Comparison of ENCODE assay signal across 19 cellular contexts in genomic region chr12:44465139-44465538, GRCh38.
DNase-seq lines count a peak whose midpoint lies in the region; ATAC-seq and TF ChIP-seq lines count a peak whose summit lies in the region.
"Had no signal": no experiment of that assay in that cellular context is flagged by ENCODE, and none has a peak within 500 bp of the region (broad histone marks: within the 10 kb centered on the region; RNA-seq: fewer than 3 reads in every experiment).

No MANE protein-coding gene starts in this region.

- no peaks in the 10 kb centered on the region for H4K20me1 ChIP-seq in neural cell (ENCODE audit: insufficient read depth)

- no peak overlapping the region for H3K9ac ChIP-seq in neural cell (ENCODE audit: low read length)

- no peak overlapping the region for H3K4me2 ChIP-seq in neural cell (ENCODE audit: low read length)

- H2AFZ ChIP-seq in neural cell (ENCODE audit: low read depth, low read length): no peak overlapping the region

- H3K79me2 ChIP-seq in neural cell (replicated peaks; ENCODE audit: insufficient read depth, low read length): no peaks in the 10 kb centered on the region

- no peaks in the 10 kb centered on the region for H3K27me3 ChIP-seq in neural cell (ENCODE audit: insufficient read depth, low read depth, low read length)
- H3K27me3 ChIP-seq: MG63, neutrophil, upper lobe of left lung had no signal

- H3F3A ChIP-seq in neural cell (ENCODE audit: insufficient read depth, low read length, poor library complexity, severe bottlenecking): no peaks in the 10 kb centered on the region

- no peak for TF ChIP-seq RAD21 in neural cell (conservative IDR thresholded peaks at IDR 0.05)

- no peak overlapping the region for H3K27ac ChIP-seq in neural cell (ENCODE audit: low read length)
- H3K27ac ChIP-seq: neutrophil, upper lobe of left lung had no signal

- no peak overlapping the region for H3K4me3 ChIP-seq in neural cell (ENCODE audit: low read length)
- H3K4me3 ChIP-seq: MG63, upper lobe of left lung had no signal

- peaks cover 3% of the 10 kb centered on the region for H3K9me3 ChIP-seq in neural cell (ENCODE audit: low read length)
- H3K9me3 ChIP-seq: MG63, neutrophil, upper lobe of left lung had no signal

- H3K36me3 ChIP-seq in neural cell (ENCODE audit: insufficient read depth, low read length): no peaks in the 10 kb centered on the region
- H3K36me3 ChIP-seq: MG63, neutrophil, upper lobe of left lung had no signal

- no peak for TF ChIP-seq EP300 in neural cell (conservative IDR thresholded peaks at IDR 0.05; ENCODE audit: poor library complexity, severe bottlenecking)

- DNase-seq in DMS 273 (lab: John Stamatoyannopoulos, UW; ENCODE audit: unreplicated experiment) (peak; percentile 25), DMS 273 treated with DMSO at 0.1 percent for 48 hours (lab: John Stamatoyannopoulos, UW) (no peak), HT-29 (ENCODE audit: low spot score) (peak; percentile 23), SK-N-DZ (ENCODE audit: low spot score) (peak; percentile 16)
- DNase-seq: 8988T; activated CD4-positive, alpha-beta T cell treated with anti-CD3 and anti-CD28 coated beads for 36 hours; activated naive CD8-positive, alpha-beta T cell treated with anti-CD3 and anti-CD28 coated beads, Interleukin-2, amount 10 ng/mL, durations not matched to agents 7 days and 5 days; activated T-cell treated with anti-CD3 and anti-CD28 coated beads for 4 hours; HCEC 1CT; mesenchymal stem cell; MG63; stimulated activated CD4-positive, alpha-beta T cell treated with anti-CD3 and anti-CD28 coated beads, Interleukin-4, amount 100 ng/mL, for 4 hours; T-helper 17 cell; upper lobe of left lung had no signal

- TF ChIP-seq CTCF in neural cell (IDR thresholded peaks at IDR 0.05; ENCODE audit: poor library complexity, severe bottlenecking): no peak

- no peaks in the 10 kb centered on the region for H3K9me2 ChIP-seq in neural cell (ENCODE audit: insufficient read depth, low read length)

- no peak for ATAC-seq in HG03175 (IDR thresholded peaks at IDR 0.05; ENCODE audit: unreplicated experiment)
- ATAC-seq in HG02588 (IDR thresholded peaks at IDR 0.05; ENCODE audit: unreplicated experiment): no peak
- ATAC-seq in esophagus mucosa: no peak
- ATAC-seq: activated CD4-positive, alpha-beta T cell treated with anti-CD3 and anti-CD28 coated beads for 36 hours; T-helper 17 cell had no signal

TF ChIP-seq in neural cell, 6 proteins besides CTCF, POLR2A, EP300 and RAD21:
- TF ChIP-seq SMC3 (conservative IDR thresholded peaks at IDR 0.05; ENCODE audit: poor library complexity) (peak; percentile 22), EZH2 (IDR thresholded peaks at IDR 0.05; ENCODE audit: borderline replicate concordance, insufficient read depth, low read length, poor library complexity, severe bottlenecking) (no peak), REST (IDR thresholded peaks at IDR 0.05; ENCODE audit: borderline replicate concordance) (no peak)
